25 cellular contexts compared by ENCODE assay signal in the genomic region with DNA sequence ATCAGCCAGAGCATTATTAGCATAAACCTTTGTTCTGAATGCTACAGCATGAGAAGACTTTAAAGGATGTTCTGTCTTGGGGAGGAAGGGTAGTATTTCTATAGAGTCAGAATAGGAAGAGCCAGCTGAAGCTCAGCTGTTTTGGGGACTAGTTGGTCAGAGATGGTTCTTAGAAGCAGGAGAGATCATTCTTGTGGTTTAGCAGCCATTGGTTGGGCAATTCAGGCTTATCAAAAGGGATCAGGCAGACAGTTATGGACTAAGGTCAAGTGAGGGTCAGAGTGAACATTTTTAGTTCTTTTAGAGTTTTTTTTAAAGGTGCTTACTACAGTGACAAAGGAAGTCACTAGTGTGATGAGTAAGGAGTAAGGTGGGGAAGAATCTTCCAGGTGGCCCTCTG.
DNase-seq lines count a peak whose midpoint lies in the region; ATAC-seq, FAIRE-seq and TF ChIP-seq lines count a peak whose summit lies in the region.
"Had no signal": no experiment of that assay in that cellular context is flagged by ENCODE, and none has a peak within 500 bp of the region (broad histone marks: within the 10 kb centered on the region; RNA-seq: fewer than 3 reads in every experiment).

No MANE protein-coding gene starts in this region.

- H4K20me1 ChIP-seq in IMR-90 (ENCODE audit: insufficient read depth, low read length) (no peaks in the 10 kb centered on the region), astrocyte (ENCODE audit: insufficient read depth, low read length) (no peaks in the 10 kb centered on the region)

- no peak overlapping the region for H3K23ac ChIP-seq in IMR-90 (ENCODE audit: low read depth, low read length)

- H2BK5ac ChIP-seq in IMR-90 (ENCODE audit: low read depth, low read length, poor library complexity, severe bottlenecking), result no peak overlapping the region

- no peak overlapping the region for H2BK15ac ChIP-seq in IMR-90 (ENCODE audit: low read depth, low read length)

- H3K4me1 Mint-ChIP-seq in astrocyte (ENCODE audit: low read depth, unreplicated experiment), result peaks cover 5% of the 10 kb centered on the region
- H3K4me1 Mint-ChIP-seq in natural killer cell treated with Interleukin-12 subunit alpha and Interleukin-12 subunit beta and Interleukin-15 and Interleukin-18, amount 100 ng/mL, for 72 hours (ENCODE audit: low read depth in 2 of 2), result no peaks in the 10 kb centered on the region
- H3K4me1 Mint-ChIP-seq: activated CD8-positive, alpha-beta memory T cell treated with anti-CD3 and anti-CD28 coated beads, Interleukin-2, amount 10 ng/mL, durations not matched to agents 7 days and 5 days; nephron had no signal

- no peaks in the 10 kb centered on the region for H3K27me3 ChIP-seq in IMR-90 (ENCODE audit: control insufficient read depth, insufficient read depth, low read length)
- no peaks in the 10 kb centered on the region for H3K27me3 ChIP-seq in astrocyte (ENCODE audit: insufficient read depth, low read length)
- no peaks in the 10 kb centered on the region for H3K27me3 ChIP-seq in colonic mucosa
- H3K27me3 ChIP-seq: heart left ventricle, transverse colon had no signal

- intact Hi-C loops in IMR-90 (cut with micrococcal nuclease) (no loop called here), colonic mucosa (cut with DNase I) (no loop called here)

- H2BK20ac ChIP-seq in IMR-90 (ENCODE audit: low read depth, low read length), result no peak overlapping the region

- no peaks in the 10 kb centered on the region for H3K4me1 ChIP-seq in IMR-90 (ENCODE audit: control insufficient read depth, insufficient read depth, low read length)
- no peaks in the 10 kb centered on the region for H3K4me1 ChIP-seq in astrocyte (ENCODE audit: insufficient read depth, low read length)
- H3K4me1 ChIP-seq in colonic mucosa, result no peaks in the 10 kb centered on the region
- H3K4me1 ChIP-seq: heart left ventricle, transverse colon had no signal

- H2AFZ ChIP-seq in IMR-90 (replicated peaks; ENCODE audit: low read length, poor library complexity), result no peak overlapping the region
- H2AFZ ChIP-seq in astrocyte (ENCODE audit: low read depth, low read length), result no peak overlapping the region

- CTCF ChIA-PET in IMR-90 (lab: Yijun Ruan, JAX), result interaction anchor here (0.6 to 1.5 kb wide), 2 partner anchors 10 to 86 kb away, joined by 3 to 5 read pairs; no protein-coding TSS in a partner anchor

- TF ChIP-seq POLR2A in IMR-90 (IDR thresholded peaks at IDR 0.05; ENCODE audit: low read depth, low read length), result no peak

- H2BK120ac ChIP-seq in IMR-90 (ENCODE audit: low read depth, low read length), result no peak overlapping the region

- H3K79me2 ChIP-seq in astrocyte (ENCODE audit: insufficient read depth, low read length), result no peaks in the 10 kb centered on the region

- H3K27ac ChIP-seq in IMR-90 (ENCODE audit: insufficient read depth, low read length) (no peak overlapping the region), astrocyte (ENCODE audit: low read depth, low read length) (no peak overlapping the region), colonic mucosa (no peak overlapping the region)
- H3K27ac ChIP-seq: epithelial cell of prostate, heart left ventricle, transverse colon, WERI-Rb-1 had no signal

- dilution Hi-C loops in IMR-90 (cut with HindIII; ENCODE audit: low sequenced_read_pairs, unreplicated experiment), result no loop called here

- in situ Hi-C loops in IMR-90 (cut with MboI; ENCODE audit: low sequenced_read_pairs), result no loop called here

- no peaks in the 10 kb centered on the region for H3K9me3 ChIP-seq in IMR-90 (ENCODE audit: control insufficient read depth, insufficient read depth, low read length)
- H3K9me3 ChIP-seq in astrocyte (ENCODE audit: insufficient read depth, low read depth, low read length), result peaks cover 6% of the 10 kb centered on the region
- no peaks in the 10 kb centered on the region for H3K9me3 ChIP-seq in colonic mucosa
- H3K9me3 ChIP-seq: transverse colon had no signal

- H3K27ac Mint-ChIP-seq in astrocyte (ENCODE audit: unreplicated experiment), result no peak overlapping the region
- no peak overlapping the region for H3K27ac Mint-ChIP-seq in natural killer cell treated with Interleukin-12 subunit alpha and Interleukin-12 subunit beta and Interleukin-15 and Interleukin-18, amount 100 ng/mL, for 72 hours
- H3K27ac Mint-ChIP-seq: activated CD8-positive, alpha-beta memory T cell treated with anti-CD3 and anti-CD28 coated beads, Interleukin-2, amount 10 ng/mL, durations not matched to agents 7 days and 5 days; H9; nephron had no signal

- no peak overlapping the region for H2AK5ac ChIP-seq in IMR-90 (ENCODE audit: low read depth, low read length)

- no peak overlapping the region for H3K56ac ChIP-seq in IMR-90 (ENCODE audit: extremely low read depth, insufficient read depth, low read length)

- H3K9me1 ChIP-seq in IMR-90 (ENCODE audit: insufficient read depth, low read length), result no peaks in the 10 kb centered on the region

- H3K14ac ChIP-seq in IMR-90 (replicated peaks; ENCODE audit: low read depth, low read length), result no peak overlapping the region

- H3K9ac ChIP-seq in IMR-90 (ENCODE audit: low read depth, low read length), result no peak overlapping the region
- H3K9ac ChIP-seq in astrocyte (ENCODE audit: low read length), result no peak overlapping the region
- no peak overlapping the region for H3K9ac ChIP-seq in colonic mucosa (ENCODE audit: low read depth in 2 of 2, low read length in 2 of 2)

- H3K9me3 Mint-ChIP-seq in astrocyte (ENCODE audit: unreplicated experiment), result peaks cover 25% of the 10 kb centered on the region
- peaks cover 4% of the 10 kb centered on the region for H3K9me3 Mint-ChIP-seq in natural killer cell treated with Interleukin-12 subunit alpha and Interleukin-12 subunit beta and Interleukin-15 and Interleukin-18, amount 100 ng/mL, for 72 hours
- H3K9me3 Mint-ChIP-seq: H9 had no signal

- H2AK9ac ChIP-seq in IMR-90 (replicated peaks; ENCODE audit: low read depth, low read length, poor library complexity), result no peak overlapping the region

- no peak overlapping the region for H3K4ac ChIP-seq in IMR-90 (ENCODE audit: low read depth, low read length)

- no peak overlapping the region for H3K4me3 Mint-ChIP-seq in astrocyte (ENCODE audit: unreplicated experiment)
- H3K4me3 Mint-ChIP-seq in natural killer cell treated with Interleukin-12 subunit alpha and Interleukin-12 subunit beta and Interleukin-15 and Interleukin-18, amount 100 ng/mL, for 72 hours, result no peak overlapping the region
- H3K4me3 Mint-ChIP-seq: activated CD8-positive, alpha-beta memory T cell treated with anti-CD3 and anti-CD28 coated beads, Interleukin-2, amount 10 ng/mL, durations not matched to agents 7 days and 5 days; H9; nephron had no signal

- ATAC-seq in IMR-90 (ENCODE audit: low read depth) (no peak), GM19397 (IDR thresholded peaks at IDR 0.05; ENCODE audit: unreplicated experiment) (no peak), GM19455 (IDR thresholded peaks at IDR 0.05; ENCODE audit: unreplicated experiment) (no peak)
- ATAC-seq in natural killer cell treated with Interleukin-12 subunit alpha and Interleukin-12 subunit beta and Interleukin-15 and Interleukin-18, amount 100 ng/mL, for 72 hours, result no peak
- ATAC-seq: activated CD8-positive, alpha-beta memory T cell treated with anti-CD3 and anti-CD28 coated beads, Interleukin-2, amount 10 ng/mL, durations not matched to agents 7 days and 5 days; heart left ventricle had no signal

- H3K36me3 ChIP-seq in IMR-90 (ENCODE audit: control insufficient read depth, insufficient read depth, low read length), result no peaks in the 10 kb centered on the region
- H3K36me3 ChIP-seq in astrocyte (ENCODE audit: insufficient read depth, low read length), result no peaks in the 10 kb centered on the region
- H3K36me3 ChIP-seq in colonic mucosa, result no peaks in the 10 kb centered on the region
- H3K36me3 ChIP-seq: heart left ventricle, transverse colon, WERI-Rb-1 had no signal

- H3K79me1 ChIP-seq in IMR-90 (ENCODE audit: low read depth in 1 of 2, low read length in 2 of 2), result no peaks in the 10 kb centered on the region

- no peaks in the 10 kb centered on the region for H3K36me3 Mint-ChIP-seq in astrocyte (ENCODE audit: low read depth, unreplicated experiment)
- peaks cover 20% of the 10 kb centered on the region for H3K36me3 Mint-ChIP-seq in natural killer cell treated with Interleukin-12 subunit alpha and Interleukin-12 subunit beta and Interleukin-15 and Interleukin-18, amount 100 ng/mL, for 72 hours
- H3K36me3 Mint-ChIP-seq: activated CD8-positive, alpha-beta memory T cell treated with anti-CD3 and anti-CD28 coated beads, Interleukin-2, amount 10 ng/mL, durations not matched to agents 7 days and 5 days had no signal

- no peak for FAIRE-seq in astrocyte (lab: Jason Lieb, UNC)
- FAIRE-seq: A204.1 had no signal

- no peak overlapping the region for H4K91ac ChIP-seq in IMR-90 (ENCODE audit: insufficient read depth, low read depth, low read length)

- DNase-seq in A172 (ENCODE audit: low spot score) (peak; percentile 10), IMR-90 (peak; percentile 4), OCI-M1 (lab: John Stamatoyannopoulos, UW) (peak; percentile 88), astrocyte (ENCODE audit: low read depth) (peak; percentile 10), colonic mucosa (no peak)
- no peak for DNase-seq in natural killer cell treated with Interleukin-12 subunit alpha and Interleukin-12 subunit beta and Interleukin-15 and Interleukin-18, amount 100 ng/mL, for 72 hours (ENCODE audit: low spot score)
- DNase-seq: activated CD4-positive, alpha-beta T cell treated with anti-CD3 and anti-CD28 coated beads for 48 hours; activated CD8-positive, alpha-beta memory T cell treated with anti-CD3 and anti-CD28 coated beads, Interleukin-2, amount 10 ng/mL, durations not matched to agents 7 days and 5 days; activated naive CD4-positive, alpha-beta T cell treated with Interleukin-2 at 50 U/mL for 16 hours; amniotic stem cell; effector CD8-positive, alpha-beta T cell; GDM1; H9; heart left ventricle; midbrain; NCI-H524 treated with DMSO at 0.1 percent for 48 hours; stimulated activated CD4-positive, alpha-beta T cell treated with anti-CD3 and anti-CD28 coated beads, Interleukin-2, amount 100 ng/mL, for 48 hours; T-helper 2 cell; transverse colon; WERI-Rb-1 had no signal

- no peak overlapping the region for H3K18ac ChIP-seq in IMR-90 (ENCODE audit: low read depth, low read length)

- BruUV-seq in IMR-90 (replicated peaks; lab: Mats Ljungman, UMichigan), result no TSS peak

- H4K5ac ChIP-seq in IMR-90 (ENCODE audit: low read depth, low read length), result no peak overlapping the region

- TF ChIP-seq RAD21 in IMR-90 (IDR thresholded peaks at IDR 0.05; ENCODE audit: low read length), result no peak

- H3K27me3 Mint-ChIP-seq in astrocyte (ENCODE audit: low read depth, unreplicated experiment), result no peaks in the 10 kb centered on the region
- H3K27me3 Mint-ChIP-seq in natural killer cell treated with Interleukin-12 subunit alpha and Interleukin-12 subunit beta and Interleukin-15 and Interleukin-18, amount 100 ng/mL, for 72 hours, result no peaks in the 10 kb centered on the region
- H3K27me3 Mint-ChIP-seq: activated CD8-positive, alpha-beta memory T cell treated with anti-CD3 and anti-CD28 coated beads, Interleukin-2, amount 10 ng/mL, durations not matched to agents 7 days and 5 days had no signal

- no peak for TF ChIP-seq CTCF in IMR-90 (conservative IDR thresholded peaks at IDR 0.05; ENCODE audit: low read depth, low read length)
- no peak for TF ChIP-seq CTCF in astrocyte (IDR thresholded peaks at IDR 0.05; ENCODE audit: insufficient read depth, low read depth, low read length)
- no peak for TF ChIP-seq CTCF in colonic mucosa (IDR thresholded peaks at IDR 0.05)

- H3K4me2 ChIP-seq in IMR-90 (ENCODE audit: low read depth, low read length) (no peak overlapping the region), astrocyte (ENCODE audit: low read length) (no peak overlapping the region)

- H3K4me3 ChIP-seq in IMR-90 (ENCODE audit: insufficient read depth, low read depth, low read length) (no peak overlapping the region), astrocyte (ENCODE audit: insufficient read depth, low read depth, low read length) (no peak overlapping the region), colonic mucosa (no peak overlapping the region)
- H3K4me3 ChIP-seq: heart left ventricle, transverse colon had no signal

- H4K8ac ChIP-seq in IMR-90 (ENCODE audit: low read depth in 2 of 2, low read length in 2 of 2), result no peak overlapping the region

- POLR2A ChIA-PET in IMR-90 (lab: Charles Lee; ENCODE audit: unreplicated experiment), result no interaction called here

Comparison
In these comparisons a context has a peak if more than half of its experiments do, and no peak if none do; other contexts are left out.
1. DNase-seq: peak in A172 (single experiment), IMR-90 (single experiment), OCI-M1 (single experiment) and astrocyte (single experiment); none in colonic mucosa (single experiment) and natural killer cell treated with Interleukin-12 subunit alpha and Interleukin-12 subunit beta and Interleukin-15 and Interleukin-18, amount 100 ng/mL, for 72 hours (single experiment).